8 cellular contexts compared by ENCODE assay signal in the genomic region with DNA sequence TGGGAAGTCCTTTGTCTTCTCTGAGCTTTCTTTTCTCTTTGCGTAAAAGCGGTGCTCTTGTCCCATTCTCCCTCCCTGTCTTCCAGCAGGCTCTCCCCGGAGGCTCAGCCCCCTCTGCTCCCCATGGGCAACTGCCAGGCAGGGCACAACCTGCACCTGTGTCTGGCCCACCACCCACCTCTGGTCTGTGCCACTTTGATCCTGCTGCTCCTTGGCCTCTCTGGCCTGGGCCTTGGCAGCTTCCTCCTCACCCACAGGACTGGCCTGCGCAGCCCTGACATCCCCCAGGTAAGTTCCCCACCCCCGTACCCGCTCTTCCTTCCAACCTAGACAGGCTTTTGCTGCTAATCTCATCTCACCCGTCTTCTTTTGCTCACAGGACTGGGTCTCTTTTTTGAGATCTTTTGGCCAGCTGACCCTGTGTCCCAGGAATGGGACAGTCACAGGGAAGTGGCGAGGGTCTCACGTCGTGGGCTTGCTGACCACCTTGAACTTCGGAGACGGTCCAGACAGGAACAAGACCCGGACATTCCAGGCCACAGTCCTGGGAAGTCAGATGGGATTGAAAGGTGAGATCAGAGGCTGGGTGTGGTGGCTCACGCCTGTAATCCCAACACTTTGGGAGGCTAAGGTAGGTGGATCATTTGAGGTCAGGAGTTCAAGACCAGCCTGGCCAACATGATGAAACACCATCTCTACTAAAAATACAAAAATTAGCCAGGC. TPM values are rescaled to one million over a fixed set of nuclear protein-coding genes. Genes with fewer than 3 reads are reported as not detected.
DNase-seq lines count a peak whose midpoint lies in the region; ATAC-seq and TF ChIP-seq lines count a peak whose summit lies in the region.

No MANE protein-coding gene starts in this region.

- H3K4me3 ChIP-seq in right cardiac atrium (ENCODE audit: low read length): peak overlapping the region; percentile 80

- H3K4me1 ChIP-seq in right cardiac atrium (ENCODE audit: control insufficient read depth, insufficient read depth, low read length): no peaks in the 10 kb centered on the region

- POLR2A ChIA-PET in GM10248 (lab: Yijun Ruan, JAX): interaction anchor here (0.6 kb wide), 1 partner anchor 640 kb away, joined by 6 read pairs; no protein-coding TSS in a partner anchor

- peak overlapping the region; percentile 73 to 98 (median 92) for H3K4me3 Mint-ChIP-seq in naive B cell

- H3K27me3 Mint-ChIP-seq in naive B cell: no peaks in the 10 kb centered on the region

- H3K27ac Mint-ChIP-seq in naive B cell: peak overlapping the region in 5 of 6 donors; percentile 63 to 96 (median 92)

- H3K9me3 ChIP-seq in right cardiac atrium (ENCODE audit: control insufficient read depth, low read length): no peaks in the 10 kb centered on the region

- CTCF ChIA-PET in GM10248 (lab: Yijun Ruan, JAX): interaction anchor here (0.6 to 3.6 kb wide), 3 partner anchors 9 to 42 kb away, joined by 3 to 32 read pairs (median 4); a partner anchor contains a TSS

- intact Hi-C loops in right cardiac atrium (cut with DNase I): loop anchor here in 1 of 4 donors (5.0 kb wide), 1 partner anchor 36 kb away; a partner anchor contains a TSS
- intact Hi-C loops in cardiac septum (cut with DNase I): no loop called here

- H3K9me3 Mint-ChIP-seq in naive B cell: no peaks in the 10 kb centered on the region

- no peaks in the 10 kb centered on the region for H3K27me3 ChIP-seq in right cardiac atrium (ENCODE audit: control insufficient read depth, insufficient read depth)

- peaks cover 15 to 21% (median 16%) of the 10 kb centered on the region in 3 donors for H3K4me1 Mint-ChIP-seq in naive B cell

- WGBS in right cardiac atrium: 77% methylated on average over 14 of the region's 14 CpGs

- peak overlapping the region; percentile 95 for H3K27ac ChIP-seq in right cardiac atrium (ENCODE audit: low read length)
- H3K27ac ChIP-seq in caudate nucleus (ENCODE audit: low read depth, low read length): peak overlapping the region; percentile 91

- DNase-seq in right cardiac atrium (peak in 2 of 3 donors; percentile 58 to 60), cardiac septum (ENCODE audit: low spot score) (no peak), caudate nucleus (lab: John Stamatoyannopoulos, UW) (no peak), naive B cell (no peak), pons (ENCODE audit: low spot score) (no peak), GM10248 (ENCODE audit: extremely low spot score) (no peak), NCI-H2196 treated with DMSO at 0.1 percent for 48 hours (lab: John Stamatoyannopoulos, UW; ENCODE audit: unreplicated experiment) (no peak), iPS-NIHi7 (ENCODE audit: extremely low spot score) (no peak)

- TF ChIP-seq CTCF in GM10248 (IDR thresholded peaks at IDR 0.05; ENCODE audit: control extremely low read depth, extremely low read depth, low read depth, missing control alignments): no peak

- ATAC-seq in right cardiac atrium (no peak), naive B cell (ENCODE audit: low read depth in 2 of 2) (no peak)

- peaks cover 0 to 4% of the 10 kb centered on the region in 2 donors for H3K36me3 Mint-ChIP-seq in naive B cell

RNA-seq across cellular contexts. Expression of a gene that starts 1.3 kb away (rescaled TPM):
- total RNA-seq in right cardiac atrium: 10 to 100 TPM; 79.7 to 90.4 (median 82.1) TPM
- polyA plus RNA-seq in right cardiac atrium: 97.4 TPM
- 66.4 TPM for total RNA-seq in cardiac septum
- 100 to 1,000 TPM; 181 to 222 (median 186) TPM for polyA plus RNA-seq in naive B cell (ENCODE audit: low read depth in 6 of 6)

RNA-seq across cellular contexts. Expression of a gene that starts 10.5 kb away (rescaled TPM):
- total RNA-seq in right cardiac atrium: 10 to 100 TPM; 37.2 to 40.1 (median 39.4) TPM
- 38.3 TPM for polyA plus RNA-seq in right cardiac atrium
- total RNA-seq in cardiac septum: 38.9 TPM
- 1 to 10 TPM; 2.3 to 8.5 (median 3.4) TPM for polyA plus RNA-seq in naive B cell (ENCODE audit: low read depth in 6 of 6)

RNA-seq across cellular contexts. Expression of a gene that starts 32.2 kb away (rescaled TPM):
- total RNA-seq in right cardiac atrium: 10 to 100 TPM; 11.6 to 21.7 (median 17.5) TPM
- 19.1 TPM for polyA plus RNA-seq in right cardiac atrium
- total RNA-seq in cardiac septum: 17.4 TPM
- 10 to 100 TPM; 10.7 to 21.8 (median 13.3) TPM for polyA plus RNA-seq in naive B cell (ENCODE audit: low read depth in 6 of 6)

RNA-seq across cellular contexts. Expression of a gene that starts 32.9 kb away (rescaled TPM):
- total RNA-seq in right cardiac atrium (10 to 100 TPM; 32.7 to 44.6 (median 37.1) TPM), cardiac septum (36.8 TPM)
- polyA plus RNA-seq in right cardiac atrium (59.1 TPM), naive B cell (ENCODE audit: low read depth in 6 of 6) (1 to 10 TPM; 2.1 to 8.7 (median 6.9) TPM)

RNA-seq across cellular contexts. Expression of a gene that starts 37.2 kb away (rescaled TPM):
- 10 to 100 TPM in 2 of 4 donors, 1 to 10 TPM in 2; 7.3 to 12.8 (median 9.2) TPM for total RNA-seq in right cardiac atrium
- polyA plus RNA-seq in right cardiac atrium: 7.1 TPM
- 10.7 TPM for total RNA-seq in cardiac septum
- polyA plus RNA-seq in naive B cell (ENCODE audit: low read depth in 6 of 6): 10 to 100 TPM in 3 of 6 donors, 1 to 10 TPM in 3; 7.4 to 19.0 (median 10.4) TPM

Comparison
In these comparisons a context has a peak if more than half of its experiments do, and no peak if none do; other contexts are left out.
1. DNase-seq: peak in right cardiac atrium (2 of 3); none in cardiac septum (single experiment), caudate nucleus (0 of 61), naive B cell (single experiment), pons (single experiment), GM10248 (single experiment), NCI-H2196 treated with DMSO at 0.1 percent for 48 hours (single experiment) and iPS-NIHi7 (single experiment).